In the genomic region with DNA sequence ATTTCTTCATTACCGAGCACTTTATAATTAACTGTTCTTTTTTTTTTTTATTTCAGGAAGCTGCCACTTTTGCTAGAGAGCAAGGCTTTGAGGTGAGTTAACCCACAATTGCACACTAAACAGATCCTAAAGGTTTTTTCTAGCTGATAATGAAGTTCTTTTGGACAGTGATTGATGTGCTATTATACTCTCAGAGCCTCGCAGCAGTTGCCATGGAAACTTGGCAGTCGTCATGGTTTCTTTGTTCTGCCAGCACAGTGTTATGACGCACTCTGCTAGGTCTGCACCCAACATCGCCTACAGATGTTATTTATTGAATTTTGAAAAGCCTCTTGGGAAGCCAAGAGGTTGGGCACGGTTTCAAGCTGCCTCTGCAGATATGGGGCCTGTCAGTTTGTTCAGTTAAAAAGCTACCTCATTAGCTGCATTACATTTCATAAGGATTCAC, we compare ENCODE assay signal across 8 cellular contexts.
A peak's percentile ranks its signal among the peaks of the same experiment; 100 is the strongest.
DNase-seq lines count a peak whose midpoint lies in the region; ATAC-seq and TF ChIP-seq lines count a peak whose summit lies in the region.

No MANE protein-coding gene starts in this region.

- no peaks in the 10 kb centered on the region for H3K27me3 Mint-ChIP-seq in naive thymus-derived CD8-positive, alpha-beta T cell
- H3K27me3 Mint-ChIP-seq in stimulated activated memory B cell treated with anti-CD40 and anti-IgM and Interleukin-4, amounts not matched to agents 10 μg/mL and 1 μg/mL and 100 μg/mL, for 72 hours, result no peaks in the 10 kb centered on the region

- H3K9me3 Mint-ChIP-seq in naive thymus-derived CD8-positive, alpha-beta T cell, result no peaks in the 10 kb centered on the region
- H3K9me3 Mint-ChIP-seq in stimulated activated memory B cell treated with anti-CD40 and anti-IgM and Interleukin-4, amounts not matched to agents 10 μg/mL and 1 μg/mL and 100 μg/mL, for 72 hours, result no peaks in the 10 kb centered on the region

- DNase-seq in AG09309 (ENCODE audit: low read depth), result peak; percentile 98
- DNase-seq in NCI-H748 (lab: John Stamatoyannopoulos, UW; ENCODE audit: unreplicated experiment), result peak; percentile 99
- peak; percentile 67 for DNase-seq in activated T-cell treated with anti-CD3 and anti-CD28 coated beads for 48 hours (ENCODE audit: low read depth)
- DNase-seq in erythroblast (lab: John Stamatoyannopoulos, UW), result peak; percentile 80 to 94
- peak; percentile 68 to 97 (median 92) for DNase-seq in naive thymus-derived CD8-positive, alpha-beta T cell
- DNase-seq in KG1 (lab: John Stamatoyannopoulos, UW), result no peak

- peak; percentile 40 for ATAC-seq in HG02678 (IDR thresholded peaks at IDR 0.05; ENCODE audit: unreplicated experiment)
- ATAC-seq in naive thymus-derived CD8-positive, alpha-beta T cell, result peak; percentile 73 to 79
- peak; percentile 78 for ATAC-seq in stimulated activated memory B cell treated with anti-CD40 and anti-IgM and Interleukin-4, amounts not matched to agents 10 μg/mL and 1 μg/mL and 100 μg/mL, for 72 hours

- POLR2A ChIA-PET in naive thymus-derived CD8-positive, alpha-beta T cell (lab: Charles Lee), result interaction anchor here (0.7 to 2.3 kb wide), 4 partner anchors 9 to 251 kb away, joined by 3 to 9 read pairs (median 3); no protein-coding TSS in a partner anchor

- no peak for TF ChIP-seq POLR2A in erythroblast (IDR thresholded peaks at IDR 0.05; ENCODE audit: low read length)

- H3K4me3 Mint-ChIP-seq in naive thymus-derived CD8-positive, alpha-beta T cell, result peak overlapping the region; percentile 22 to 81 (median 61)
- H3K4me3 Mint-ChIP-seq in stimulated activated memory B cell treated with anti-CD40 and anti-IgM and Interleukin-4, amounts not matched to agents 10 μg/mL and 1 μg/mL and 100 μg/mL, for 72 hours, result no peak overlapping the region

- peak overlapping the region; percentile 75 to 98 (median 94) for H3K27ac Mint-ChIP-seq in naive thymus-derived CD8-positive, alpha-beta T cell
- no peak overlapping the region for H3K27ac Mint-ChIP-seq in stimulated activated memory B cell treated with anti-CD40 and anti-IgM and Interleukin-4, amounts not matched to agents 10 μg/mL and 1 μg/mL and 100 μg/mL, for 72 hours

- peaks cover 0 to 5% (median 0%) of the 10 kb centered on the region in 3 donors for H3K36me3 Mint-ChIP-seq in naive thymus-derived CD8-positive, alpha-beta T cell
- peaks cover 14% of the 10 kb centered on the region for H3K36me3 Mint-ChIP-seq in stimulated activated memory B cell treated with anti-CD40 and anti-IgM and Interleukin-4, amounts not matched to agents 10 μg/mL and 1 μg/mL and 100 μg/mL, for 72 hours

- H3K4me3 ChIP-seq in AG09309 (ENCODE audit: control insufficient read depth, low read depth, low read length), result no peak overlapping the region

- peaks cover 25 to 61% (median 56%) of the 10 kb centered on the region in 4 donors for H3K4me1 Mint-ChIP-seq in naive thymus-derived CD8-positive, alpha-beta T cell
- peaks cover 53% of the 10 kb centered on the region for H3K4me1 Mint-ChIP-seq in stimulated activated memory B cell treated with anti-CD40 and anti-IgM and Interleukin-4, amounts not matched to agents 10 μg/mL and 1 μg/mL and 100 μg/mL, for 72 hours

- TF ChIP-seq CTCF in AG09309 (IDR thresholded peaks at IDR 0.05; ENCODE audit: control insufficient read depth, insufficient read depth, low read depth, low read length, missing control alignments), result no peak
